18 cellular contexts compared by ENCODE assay signal in genomic region chr7:51070163-51070562, GRCh38.
DNase-seq lines count a peak whose midpoint lies in the region; ATAC-seq and TF ChIP-seq lines count a peak whose summit lies in the region.
"Had no signal": no experiment of that assay in that cellular context is flagged by ENCODE, and none has a peak within 500 bp of the region (broad histone marks: within the 10 kb centered on the region; RNA-seq: fewer than 3 reads in every experiment).

No MANE protein-coding gene starts in this region.

- no peak overlapping the region for H3K4me3 ChIP-seq in astrocyte of the spinal cord (ENCODE audit: low read depth, low read length)
- H3K4me3 ChIP-seq in heart left ventricle = no peak overlapping the region

- peak in 2 of 4 donors; percentile 23 to 37 for ATAC-seq in heart left ventricle
- ATAC-seq in GM21825 (IDR thresholded peaks at IDR 0.05; ENCODE audit: unreplicated experiment) = no peak
- ATAC-seq: T-cell had no signal

- in situ Hi-C loops in astrocyte of the spinal cord (cut with HindIII; ENCODE audit: low sequenced_read_pairs) = no loop called here

- H3K9me3 ChIP-seq in heart left ventricle = peaks cover 0 to 4% (median 0%) of the 10 kb centered on the region in 12 donors
- H3K9me3 ChIP-seq: neutrophil had no signal

- TF ChIP-seq POLR2A in heart left ventricle (IDR thresholded peaks at IDR 0.05) = no peak

- H3K27ac ChIP-seq in heart left ventricle = peak overlapping the region in 7 of 12 donors; percentile 25 to 65 (median 45)
- H3K27ac ChIP-seq: neutrophil had no signal

- peaks cover 8 to 42% (median 20%) of the 10 kb centered on the region in 12 donors for H3K4me1 ChIP-seq in heart left ventricle

- WGBS in heart left ventricle, 4 donors = 24 to 33% (median 27%) methylated on average over 2 of the region's 2 CpGs

- TF ChIP-seq CTCF in astrocyte of the spinal cord (IDR thresholded peaks at IDR 0.05; ENCODE audit: low read depth, low read length) (no peak), heart left ventricle (IDR thresholded peaks at IDR 0.05) (no peak)

- intact Hi-C loops in heart left ventricle (cut with DNase I) = loop anchor here in 1 of 10 donors (5.0 to 10.0 kb wide), 2 partner anchors 52 to 285 kb away; no protein-coding TSS in a partner anchor

- DNase-seq in GM04503 (ENCODE audit: low read depth) = peak; percentile 14
- peak; percentile 16 for DNase-seq in astrocyte of the spinal cord (ENCODE audit: low read depth, low spot score)
- DNase-seq in heart left ventricle = no peak
- peak; percentile 49 for DNase-seq in myocyte (ENCODE audit: low read depth)
- DNase-seq in NCI-H2107 treated with DMSO at 0.1 percent for 48 hours (lab: John Stamatoyannopoulos, UW; ENCODE audit: unreplicated experiment) = no peak
- no peak for DNase-seq in NCI-H1105 treated with DMSO at 0.1 percent for 48 hours (lab: John Stamatoyannopoulos, UW)
- DNase-seq in effector CD4-positive, alpha-beta T cell = no peak
- DNase-seq: activated gamma-delta T cell; effector CD8-positive, alpha-beta T cell; EL; GOT3; Karpas-422; NCI-H2107; NCI-H526; SHP77; T-cell had no signal

- H3K27me3 ChIP-seq in heart left ventricle = no peaks in the 10 kb centered on the region
- H3K27me3 ChIP-seq: neutrophil had no signal

- no peaks in the 10 kb centered on the region for H3K36me3 ChIP-seq in heart left ventricle
- H3K36me3 ChIP-seq: neutrophil had no signal

Comparison
In these comparisons a context has a peak if more than half of its experiments do, and no peak if none do; other contexts are left out.
1. DNase-seq: peak in GM04503 (single experiment), astrocyte of the spinal cord (single experiment) and myocyte (single experiment); none in heart left ventricle (0 of 5), NCI-H2107 treated with DMSO at 0.1 percent for 48 hours (single experiment), NCI-H1105 treated with DMSO at 0.1 percent for 48 hours (single experiment) and effector CD4-positive, alpha-beta T cell (single experiment).